ENCODE assay signal across 19 cellular contexts in the genomic region with DNA sequence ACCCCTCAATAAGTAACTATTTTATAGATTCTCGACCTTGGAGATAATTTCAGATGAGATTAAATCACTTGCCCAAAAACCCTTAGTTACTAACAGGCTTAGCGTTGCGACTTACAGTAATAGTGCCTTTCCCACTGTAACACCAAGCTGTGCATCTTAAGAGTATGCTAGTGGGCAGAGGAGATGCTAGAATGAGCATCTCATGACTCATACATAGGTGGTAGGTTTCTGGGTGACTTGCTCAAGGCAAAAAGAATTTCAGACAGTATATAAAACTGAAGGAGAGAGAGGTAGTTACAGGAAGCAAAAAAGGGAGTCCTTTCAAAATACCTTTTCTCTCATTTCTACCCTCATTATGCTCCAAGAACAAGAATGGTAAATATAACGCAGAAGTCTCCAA. TPM values are rescaled to one million over a fixed set of nuclear protein-coding genes. Genes with fewer than 3 reads are reported as not detected.
A peak's percentile ranks its signal among the peaks of the same experiment; 100 is the strongest.
DNase-seq lines count a peak whose midpoint lies in the region; ATAC-seq, FAIRE-seq and TF ChIP-seq lines count a peak whose summit lies in the region.
"Had no signal": no experiment of that assay in that cellular context is flagged by ENCODE, and none has a peak within 500 bp of the region (broad histone marks: within the 10 kb centered on the region; RNA-seq: fewer than 3 reads in every experiment).

No MANE protein-coding gene starts in this region.

- FAIRE-seq in RCC 7860 (lab: Jason Lieb, UNC) = peak; percentile 45
- FAIRE-seq: endometrium had no signal

- H3K4me3 Mint-ChIP-seq in activated T-helper 2 cell treated with anti-CD3 and anti-CD28 coated beads, Interferon-gamma antibody, Interleukin-2, Interleukin-4, amounts not matched to agents 10 μg/mL and 5 μg/mL and 100 μg/mL, durations not matched to agents 14 hours and 24 hours and 36 hours (ENCODE audit: low read depth) = no peak overlapping the region
- H3K4me3 Mint-ChIP-seq in endodermal cell (no peak overlapping the region), mesothelial cell of epicardium (no peak overlapping the region)

- 100% methylated on average over 1 to 4 of the region's 4 CpGs for WGBS in endodermal cell (ENCODE audit: insufficient coverage in 1 of 2, insufficient read length in 1 of 2), 2 experiments

- DNase-seq in 8988T (peak; percentile 18), ACHN (peak; percentile 16), RCC 7860 (ENCODE audit: low spot score) (peak; percentile 49), foreskin keratinocyte (peak; percentile 38 to 60), endodermal cell (no peak), mesothelial cell of epicardium (ENCODE audit: low spot score in 2 of 2, unreplicated experiment in 2 of 2) (no peak), NAMALWA (ENCODE audit: low spot score) (no peak)
- DNase-seq in activated T-helper 2 cell treated with anti-CD3 and anti-CD28 coated beads, Interferon-gamma antibody, Interleukin-2, Interleukin-4, amounts not matched to agents 10 μg/mL and 5 μg/mL and 100 μg/mL, durations not matched to agents 14 hours and 24 hours and 36 hours (ENCODE audit: low spot score) = no peak
- DNase-seq: activated CD4-positive, alpha-beta T cell treated with anti-CD3 and anti-CD28 coated beads for 48 hours; activated T-cell treated with anti-CD3 and anti-CD28 coated beads, Interleukin-2, amount 50 U/mL, for 1 hour; amygdala; GOT3; NCI-H2029; sigmoid colon; stimulated activated CD4-positive, alpha-beta T cell treated with anti-CD3 and anti-CD28 coated beads, Interleukin-2, amount 100 ng/mL, for 48 hours had no signal

- no peak overlapping the region for H3K27ac Mint-ChIP-seq in activated T-helper 2 cell treated with anti-CD3 and anti-CD28 coated beads, Interferon-gamma antibody, Interleukin-2, Interleukin-4, amounts not matched to agents 10 μg/mL and 5 μg/mL and 100 μg/mL, durations not matched to agents 14 hours and 24 hours and 36 hours
- H3K27ac Mint-ChIP-seq in endodermal cell (no peak overlapping the region), mesothelial cell of epicardium (no peak overlapping the region)

- H3K27ac ChIP-seq in foreskin keratinocyte (no peak overlapping the region), endodermal cell (ENCODE audit: low read depth, low read length) (no peak overlapping the region)
- H3K27ac ChIP-seq: BLaER1, sigmoid colon, thoracic aorta had no signal

- in situ Hi-C loops in ACHN (cut with HindIII; ENCODE audit: low pct_ligation_motif_present, low pct_unique_long_range_greater_than_20kb, low sequenced_read_pairs) = no loop called here

- no peaks in the 10 kb centered on the region for H3K9me3 ChIP-seq in endodermal cell (ENCODE audit: control insufficient read depth, low read length)
- H3K9me3 ChIP-seq: sigmoid colon, thoracic aorta had no signal

- H3K4me1 ChIP-seq in foreskin keratinocyte (peaks cover 13% of the 10 kb centered on the region), endodermal cell (ENCODE audit: control insufficient read depth, insufficient read depth, low read length) (no peaks in the 10 kb centered on the region)

- no peak overlapping the region for H3K9ac ChIP-seq in endodermal cell (ENCODE audit: extremely low read depth, low read length, poor library complexity, severe bottlenecking)
- H3K9ac ChIP-seq: BLaER1 had no signal

- no peaks in the 10 kb centered on the region for H3K27me3 Mint-ChIP-seq in activated T-helper 2 cell treated with anti-CD3 and anti-CD28 coated beads, Interferon-gamma antibody, Interleukin-2, Interleukin-4, amounts not matched to agents 10 μg/mL and 5 μg/mL and 100 μg/mL, durations not matched to agents 14 hours and 24 hours and 36 hours (ENCODE audit: low read depth)
- H3K27me3 Mint-ChIP-seq in endodermal cell (ENCODE audit: insufficient read depth) (no peaks in the 10 kb centered on the region), mesothelial cell of epicardium (ENCODE audit: low read depth) (no peaks in the 10 kb centered on the region)

- no peak overlapping the region for H3K4me3 ChIP-seq in endodermal cell (ENCODE audit: low read length)
- H3K4me3 ChIP-seq: BLaER1, sigmoid colon, thoracic aorta had no signal

- intact Hi-C loops in activated T-helper 2 cell treated with anti-CD3 and anti-CD28 coated beads, Interferon-gamma antibody, Interleukin-2, Interleukin-4, amounts not matched to agents 10 μg/mL and 5 μg/mL and 100 μg/mL, durations not matched to agents 14 hours and 24 hours and 36 hours (cut with micrococcal nuclease) = no loop called here

- H3K4me1 Mint-ChIP-seq in activated T-helper 2 cell treated with anti-CD3 and anti-CD28 coated beads, Interferon-gamma antibody, Interleukin-2, Interleukin-4, amounts not matched to agents 10 μg/mL and 5 μg/mL and 100 μg/mL, durations not matched to agents 14 hours and 24 hours and 36 hours (ENCODE audit: low read depth) = peaks cover 28% of the 10 kb centered on the region
- peaks cover 5% of the 10 kb centered on the region for H3K4me1 Mint-ChIP-seq in endodermal cell
- peaks cover 9% of the 10 kb centered on the region for H3K4me1 Mint-ChIP-seq in mesothelial cell of epicardium

- H3K27me3 ChIP-seq in foreskin keratinocyte = no peaks in the 10 kb centered on the region
- no peaks in the 10 kb centered on the region for H3K27me3 ChIP-seq in endodermal cell (ENCODE audit: control insufficient read depth, insufficient read depth, low read length, poor library complexity, severe bottlenecking)
- H3K27me3 ChIP-seq: BLaER1, sigmoid colon had no signal

- peaks cover 10% of the 10 kb centered on the region for H3K36me3 ChIP-seq in endodermal cell (ENCODE audit: control insufficient read depth, insufficient read depth, low read length)
- H3K36me3 ChIP-seq: sigmoid colon, thoracic aorta had no signal

- ATAC-seq in foreskin keratinocyte = peak; percentile 42
- ATAC-seq: left lobe of liver had no signal

- peaks cover 26% of the 10 kb centered on the region for H3K36me3 Mint-ChIP-seq in activated T-helper 2 cell treated with anti-CD3 and anti-CD28 coated beads, Interferon-gamma antibody, Interleukin-2, Interleukin-4, amounts not matched to agents 10 μg/mL and 5 μg/mL and 100 μg/mL, durations not matched to agents 14 hours and 24 hours and 36 hours (ENCODE audit: low read depth)
- H3K36me3 Mint-ChIP-seq in endodermal cell (ENCODE audit: low read depth) (peaks cover 22% of the 10 kb centered on the region), mesothelial cell of epicardium (peaks cover 22% of the 10 kb centered on the region)

- no peaks in the 10 kb centered on the region for H3K9me3 Mint-ChIP-seq in activated T-helper 2 cell treated with anti-CD3 and anti-CD28 coated beads, Interferon-gamma antibody, Interleukin-2, Interleukin-4, amounts not matched to agents 10 μg/mL and 5 μg/mL and 100 μg/mL, durations not matched to agents 14 hours and 24 hours and 36 hours
- H3K9me3 Mint-ChIP-seq in endodermal cell (peaks cover 2% of the 10 kb centered on the region), mesothelial cell of epicardium (peaks cover 7% of the 10 kb centered on the region)

- no peak for TF ChIP-seq CTCF in foreskin keratinocyte (conservative IDR thresholded peaks at IDR 0.05)
- no peak for TF ChIP-seq CTCF in endodermal cell (conservative IDR thresholded peaks at IDR 0.05)
- no peak for TF ChIP-seq CTCF in mesothelial cell of epicardium (IDR thresholded peaks at IDR 0.05; ENCODE audit: unreplicated experiment)

RNA-seq across cellular contexts. Expression of a gene that starts 3.9 kb away (rescaled TPM):
- total RNA-seq in foreskin keratinocyte (40.5 and 46.2 TPM in 2 replicates), endodermal cell (10 to 100 TPM; 54.3 to 71.8 TPM), mesothelial cell of epicardium (77.6 to 82.7 TPM (median 79.3 TPM) in 3 replicates)
- 19.1 and 20.8 TPM in 2 replicates for polyA plus RNA-seq in foreskin keratinocyte
- total RNA-seq in activated T-helper 2 cell treated with anti-CD3 and anti-CD28 coated beads, Interferon-gamma antibody, Interleukin-2, Interleukin-4, amounts not matched to agents 10 μg/mL and 5 μg/mL and 100 μg/mL, durations not matched to agents 14 hours and 24 hours and 36 hours = 42.0 and 42.3 TPM in 2 replicates
- polyA plus RNA-seq in endodermal cell (2013, experiment 1 of 2) = 74.8 TPM
- polyA plus RNA-seq in endodermal cell (2013, experiment 2 of 2) = 72.4 TPM

RNA-seq across cellular contexts. Expression of a gene that starts 18.8 kb away (rescaled TPM):
- 119 and 124 TPM in 2 replicates for total RNA-seq in foreskin keratinocyte
- polyA plus RNA-seq in foreskin keratinocyte = 146 and 150 TPM in 2 replicates
- total RNA-seq in activated T-helper 2 cell treated with anti-CD3 and anti-CD28 coated beads, Interferon-gamma antibody, Interleukin-2, Interleukin-4, amounts not matched to agents 10 μg/mL and 5 μg/mL and 100 μg/mL, durations not matched to agents 14 hours and 24 hours and 36 hours = 90.4 and 97.3 TPM in 2 replicates
- total RNA-seq in endodermal cell = 10 to 100 TPM; 90.3 to 94.5 TPM
- polyA plus RNA-seq in endodermal cell (2013, experiment 1 of 2) = 86.7 TPM
- 84.8 TPM for polyA plus RNA-seq in endodermal cell (2013, experiment 2 of 2)
- 91.1 to 93.0 TPM (median 92.2 TPM) in 3 replicates for total RNA-seq in mesothelial cell of epicardium

Comparison
In these comparisons a context has a peak if more than half of its experiments do, and no peak if none do; other contexts are left out.
1. DNase-seq: peak in 8988T (single experiment), ACHN (single experiment), RCC 7860 (single experiment) and foreskin keratinocyte (2 of 2); none in activated T-helper 2 cell treated with anti-CD3 and anti-CD28 coated beads, Interferon-gamma antibody, Interleukin-2, Interleukin-4, amounts not matched to agents 10 μg/mL and 5 μg/mL and 100 μg/mL, durations not matched to agents 14 hours and 24 hours and 36 hours (single experiment), endodermal cell (single experiment), mesothelial cell of epicardium (0 of 2) and NAMALWA (single experiment).